In genomic region chr10:3869036-3869435, GRCh38 we compare ENCODE assay signal across 15 cellular contexts.
DNase-seq lines count a peak whose midpoint lies in the region; ATAC-seq, FAIRE-seq and TF ChIP-seq lines count a peak whose summit lies in the region.
"Had no signal": no experiment of that assay in that cellular context is flagged by ENCODE, and none has a peak within 500 bp of the region (broad histone marks: within the 10 kb centered on the region; RNA-seq: fewer than 3 reads in every experiment).

No MANE protein-coding gene starts in this region.

- ATAC-seq in HG02884 (IDR thresholded peaks at IDR 0.05; ENCODE audit: unreplicated experiment), result peak; percentile 36
- ATAC-seq in K562, result peak; percentile 32
- ATAC-seq in T-cell (replicated peaks in 1 of 4), result no peak

- FAIRE-seq in K562 (lab: Jason Lieb, UNC) (peak; percentile 6), small intestine (lab: Jason Lieb, UNC) (no peak)
- FAIRE-seq: astrocyte had no signal

- H3K27ac ChIP-seq in K562 (ENCODE audit: extremely low read depth, low read depth, low read length), result no peak overlapping the region
- H3K27ac ChIP-seq in small intestine (ENCODE audit: low read depth in 1 of 2, low read length in 1 of 2), result peak overlapping the region; percentile 13 to 66
- H3K27ac ChIP-seq: thoracic aorta had no signal

- CTCF ChIA-PET in activated CD4-positive, alpha-beta memory T cell treated with anti-CD3 and anti-CD28 coated beads for 36 hours (lab: Charles Lee), result no interaction called here
- CTCF ChIA-PET in activated CD4-positive, alpha-beta memory T cell treated with anti-CD3 and anti-CD28 coated beads, Interleukin-2, amount 10 ng/mL, durations not matched to agents 7 days and 5 days (lab: Charles Lee), result no interaction called here
- CTCF ChIA-PET in K562 (lab: Yijun Ruan, JAX; ENCODE audit: low intra/inter-chr PET ratio) (no interaction called here), T-cell (lab: Charles Lee) (interaction anchor here in 1 of 2 donors (0.7 kb wide), 1 partner anchor 10 kb away, joined by 7 read pairs; no protein-coding TSS in a partner anchor)

- no peaks in the 10 kb centered on the region for H3K36me3 ChIP-seq in K562 (ENCODE audit: control insufficient read depth, insufficient read depth, low read length)
- H3K36me3 ChIP-seq in small intestine (ENCODE audit: control insufficient read depth in 2 of 2, insufficient read depth in 2 of 2, low read length in 2 of 2), result no peaks in the 10 kb centered on the region
- H3K36me3 ChIP-seq: thoracic aorta had no signal

- H2AFZ ChIP-seq in K562 (ENCODE audit: low read depth, low read length), result no peak overlapping the region

- H3K27me3 ChIP-seq in K562 (ENCODE audit: control insufficient read depth in 2 of 2, insufficient read depth in 2 of 2, low read length in 2 of 2), result no peaks in the 10 kb centered on the region
- no peaks in the 10 kb centered on the region for H3K27me3 ChIP-seq in small intestine (ENCODE audit: control insufficient read depth in 2 of 2, insufficient read depth in 2 of 2, low read length in 2 of 2)

- no peak overlapping the region for H3K4me2 ChIP-seq in K562 (ENCODE audit: insufficient read depth, low read length)

- no peaks in the 10 kb centered on the region for H3K36me3 Mint-ChIP-seq in activated CD4-positive, alpha-beta memory T cell treated with anti-CD3 and anti-CD28 coated beads for 36 hours
- H3K36me3 Mint-ChIP-seq in activated CD4-positive, alpha-beta memory T cell treated with anti-CD3 and anti-CD28 coated beads, Interleukin-2, amount 10 ng/mL, durations not matched to agents 7 days and 5 days (ENCODE audit: low read depth), result no peaks in the 10 kb centered on the region
- no peaks in the 10 kb centered on the region for H3K36me3 Mint-ChIP-seq in T-cell

- H3K4me3 ChIP-seq in K562, result no peak overlapping the region
- H3K4me3 ChIP-seq in small intestine (ENCODE audit: low read depth in 1 of 2, low read length in 2 of 2), result no peak overlapping the region
- H3K4me3 ChIP-seq: lung, thoracic aorta had no signal

- H3K9me1 ChIP-seq in K562 (ENCODE audit: control insufficient read depth, insufficient read depth, low read length), result no peaks in the 10 kb centered on the region

- H3K9me3 Mint-ChIP-seq in activated CD4-positive, alpha-beta memory T cell treated with anti-CD3 and anti-CD28 coated beads for 36 hours, result no peaks in the 10 kb centered on the region
- no peaks in the 10 kb centered on the region for H3K9me3 Mint-ChIP-seq in activated CD4-positive, alpha-beta memory T cell treated with anti-CD3 and anti-CD28 coated beads, Interleukin-2, amount 10 ng/mL, durations not matched to agents 7 days and 5 days
- H3K9me3 Mint-ChIP-seq in T-cell, result no peaks in the 10 kb centered on the region

- no peaks in the 10 kb centered on the region for H3K9me3 ChIP-seq in K562 (replicated peaks; ENCODE audit: control insufficient read depth, insufficient read depth, low read depth, low read length)
- no peaks in the 10 kb centered on the region for H3K9me3 ChIP-seq in small intestine (ENCODE audit: control insufficient read depth, low read depth)
- H3K9me3 ChIP-seq: thoracic aorta had no signal

- H4K20me1 ChIP-seq in K562 (replicated peaks; ENCODE audit: control insufficient read depth, insufficient read depth, low read length), result no peaks in the 10 kb centered on the region

- no peak for TF ChIP-seq POLR2A in K562 (conservative IDR thresholded peaks at IDR 0.05)

- TF ChIP-seq EP300 in K562 (IDR thresholded peaks at IDR 0.05; ENCODE audit: low read length), result no peak

- TF ChIP-seq CTCF in K562 (IDR thresholded peaks at IDR 0.05 in 2 of 3, conservative IDR thresholded peaks at IDR 0.05 in 1 of 3; ENCODE audit: insufficient read depth in 2 of 3, low read depth in 1 of 3, low read length in 3 of 3), result no peak

- H3K27ac Mint-ChIP-seq in activated CD4-positive, alpha-beta memory T cell treated with anti-CD3 and anti-CD28 coated beads for 36 hours, result peak overlapping the region; percentile 93
- no peak overlapping the region for H3K27ac Mint-ChIP-seq in activated CD4-positive, alpha-beta memory T cell treated with anti-CD3 and anti-CD28 coated beads, Interleukin-2, amount 10 ng/mL, durations not matched to agents 7 days and 5 days
- H3K27ac Mint-ChIP-seq in T-cell, result peak overlapping the region in 1 of 2 donors; percentile 54

- no peaks in the 10 kb centered on the region for H3K79me2 ChIP-seq in K562 (ENCODE audit: control insufficient read depth, insufficient read depth, low read length)

- POLR2A ChIA-PET in activated CD4-positive, alpha-beta memory T cell treated with anti-CD3 and anti-CD28 coated beads for 36 hours (lab: Charles Lee), result interaction anchor here (1.3 to 5.8 kb wide), 5 partner anchors 16 to 86 kb away, joined by 3 to 115 read pairs (median 4); partner anchors contain the start of gene KLF6
- POLR2A ChIA-PET in activated CD4-positive, alpha-beta memory T cell treated with anti-CD3 and anti-CD28 coated beads, Interleukin-2, amount 10 ng/mL, durations not matched to agents 7 days and 5 days (lab: Charles Lee), result interaction anchor here (0.6 to 6.9 kb wide), 4 partner anchors 17 to 86 kb away, joined by 3 to 57 read pairs (median 4); partner anchors contain the start of gene KLF6
- POLR2A ChIA-PET in K562 (lab: Yijun Ruan, JAX) (interaction anchor here (0.7 kb wide), 1 partner anchor 83 kb away, joined by 3 read pairs; no protein-coding TSS in a partner anchor), T-cell (lab: Charles Lee) (no interaction called here)

- no TSS peak for BruUV-seq in K562 (replicated peaks; lab: Mats Ljungman, UMichigan)

- H3K27me3 Mint-ChIP-seq in activated CD4-positive, alpha-beta memory T cell treated with anti-CD3 and anti-CD28 coated beads for 36 hours, result no peaks in the 10 kb centered on the region
- H3K27me3 Mint-ChIP-seq in activated CD4-positive, alpha-beta memory T cell treated with anti-CD3 and anti-CD28 coated beads, Interleukin-2, amount 10 ng/mL, durations not matched to agents 7 days and 5 days, result no peaks in the 10 kb centered on the region
- H3K27me3 Mint-ChIP-seq in T-cell, result no peaks in the 10 kb centered on the region

- H3K4me1 ChIP-seq in K562 (replicated peaks in 1 of 2; ENCODE audit: control insufficient read depth in 2 of 2, insufficient read depth in 2 of 2, low read length in 2 of 2) (peaks cover 3 to 4% of the 10 kb centered on the region in 2 experiments; a peak in 3 of 5 replicates), small intestine (ENCODE audit: control insufficient read depth in 2 of 2, insufficient read depth in 1 of 2, low read depth in 1 of 2, low read length in 1 of 2) (peaks cover 7 to 13% of the 10 kb centered on the region in 2 donors)

- DNase-seq in activated CD4-positive, alpha-beta memory T cell treated with anti-CD3 and anti-CD28 coated beads for 36 hours, result peak; percentile 62
- no peak for DNase-seq in activated CD4-positive, alpha-beta memory T cell treated with anti-CD3 and anti-CD28 coated beads, Interleukin-2, amount 10 ng/mL, durations not matched to agents 7 days and 5 days
- DNase-seq in K562 (ENCODE audit: extremely low read depth in 1 of 4, low spot score in 3 of 4) (no peak), small intestine (peak; percentile 92), head of caudate nucleus (no peak), T-cell (no peak), AG20443 (ENCODE audit: low spot score) (no peak)
- DNase-seq: DMS79, glutamatergic neuron, NCI-H2029 treated with DMSO at 0.1 percent for 48 hours, posterior cingulate gyrus had no signal

- no peak for TF ChIP-seq RAD21 in K562 (CRISPR knock-in tag; conservative IDR thresholded peaks at IDR 0.05 in 1 of 2, IDR thresholded peaks at IDR 0.05 in 1 of 2)

- no peak overlapping the region for H3K9ac ChIP-seq in K562 (ENCODE audit: insufficient read depth in 1 of 2, low read depth in 2 of 2, low read length in 2 of 2)

- H3K4me1 Mint-ChIP-seq in activated CD4-positive, alpha-beta memory T cell treated with anti-CD3 and anti-CD28 coated beads for 36 hours (ENCODE audit: low read depth), result peaks cover 76% of the 10 kb centered on the region
- peaks cover 63% of the 10 kb centered on the region for H3K4me1 Mint-ChIP-seq in activated CD4-positive, alpha-beta memory T cell treated with anti-CD3 and anti-CD28 coated beads, Interleukin-2, amount 10 ng/mL, durations not matched to agents 7 days and 5 days
- H3K4me1 Mint-ChIP-seq in T-cell, result peaks cover 36 to 72% (median 63%) of the 10 kb centered on the region in 3 donors

- intact Hi-C loops in activated CD4-positive, alpha-beta memory T cell treated with anti-CD3 and anti-CD28 coated beads for 36 hours (cut with micrococcal nuclease), result loop anchor here (5.0 kb wide), 1 partner anchor 908 kb away; no protein-coding TSS in a partner anchor
- intact Hi-C loops in K562 (cut with micrococcal nuclease) (no loop called here), head of caudate nucleus (cut with DNase I) (no loop called here)

- H3K4me3 Mint-ChIP-seq in activated CD4-positive, alpha-beta memory T cell treated with anti-CD3 and anti-CD28 coated beads for 36 hours, result no peak overlapping the region
- H3K4me3 Mint-ChIP-seq in activated CD4-positive, alpha-beta memory T cell treated with anti-CD3 and anti-CD28 coated beads, Interleukin-2, amount 10 ng/mL, durations not matched to agents 7 days and 5 days, result no peak overlapping the region
- no peak overlapping the region for H3K4me3 Mint-ChIP-seq in T-cell

- in situ Hi-C loops in K562 (cut with MboI), result no loop called here

TF ChIP-seq in K562, 482 proteins besides CTCF, POLR2A, EP300 and RAD21 (continues in another document):
- TF ChIP-seq EGR1 (conservative IDR thresholded peaks at IDR 0.05) (peak; percentile 40), MNT (conservative IDR thresholded peaks at IDR 0.05) (no peak), FOSL1 (tag; conservative IDR thresholded peaks at IDR 0.05) (peak; percentile 66)

Comparison
In these comparisons a context has a peak if more than half of its experiments do, and no peak if none do; other contexts are left out.
1. DNase-seq: peak in activated CD4-positive, alpha-beta memory T cell treated with anti-CD3 and anti-CD28 coated beads for 36 hours (single experiment) and small intestine (single experiment); none in activated CD4-positive, alpha-beta memory T cell treated with anti-CD3 and anti-CD28 coated beads, Interleukin-2, amount 10 ng/mL, durations not matched to agents 7 days and 5 days (single experiment), K562 (0 of 4), head of caudate nucleus (0 of 42), T-cell (0 of 34) and AG20443 (single experiment).
2. ATAC-seq: peak in HG02884 (single experiment) and K562 (single experiment); none in T-cell (0 of 4).
3. POLR2A ChIA-PET loops: an anchor here in activated CD4-positive, alpha-beta memory T cell treated with anti-CD3 and anti-CD28 coated beads for 36 hours (1.3 to 5.8 kb wide), activated CD4-positive, alpha-beta memory T cell treated with anti-CD3 and anti-CD28 coated beads, Interleukin-2, amount 10 ng/mL, durations not matched to agents 7 days and 5 days (0.6 to 6.9 kb wide) and K562 (0.7 kb wide); none called in T-cell.